ENCODE assay signal across 8 cellular contexts in the genomic region with DNA sequence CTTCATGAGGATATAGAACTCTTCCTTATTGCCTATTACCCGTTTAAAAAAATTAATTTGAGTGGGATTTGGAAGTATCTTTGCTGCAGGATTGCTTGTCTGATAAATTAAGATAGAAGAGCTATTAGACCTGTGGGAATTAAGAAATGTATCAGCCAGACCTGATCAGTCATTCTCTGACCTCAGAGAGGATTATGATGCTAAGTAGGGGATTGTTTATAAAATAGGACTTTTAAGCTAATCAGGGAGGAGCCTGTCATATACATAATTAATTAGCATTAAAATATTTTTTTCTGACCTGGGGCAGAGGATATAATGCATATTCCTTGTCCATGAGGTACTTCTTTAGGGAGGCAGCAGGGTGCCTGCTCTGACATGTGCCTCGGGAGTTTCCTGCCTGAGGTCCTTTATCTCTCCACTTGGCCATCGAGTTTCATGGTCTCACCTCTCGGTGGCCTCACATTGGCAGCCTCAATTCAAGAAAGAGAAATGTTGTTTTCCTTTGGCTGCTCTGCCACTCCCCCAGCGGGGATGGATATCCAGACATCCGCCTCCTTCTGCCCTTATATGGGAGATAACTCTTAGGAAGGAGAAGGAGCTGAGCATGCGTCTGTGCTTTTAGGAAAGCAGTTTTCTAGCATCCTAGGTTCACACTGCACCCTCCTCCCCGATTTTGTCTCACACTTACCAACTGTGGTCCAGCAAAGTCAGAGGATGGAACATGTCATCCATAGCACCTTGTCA. TPM values are rescaled to one million over a fixed set of nuclear protein-coding genes. Genes with fewer than 3 reads are reported as not detected.
DNase-seq lines count a peak whose midpoint lies in the region; TF ChIP-seq lines count a peak whose summit lies in the region.

No MANE protein-coding gene starts in this region.

- H3K27me3 ChIP-seq in breast epithelium, result no peaks in the 10 kb centered on the region
- H3K27me3 ChIP-seq in sigmoid colon, result no peaks in the 10 kb centered on the region

- peaks cover 0 to 4% of the 10 kb centered on the region in 2 donors for H3K4me1 ChIP-seq in breast epithelium
- H3K4me1 ChIP-seq in sigmoid colon, result peaks cover 0 to 67% (median 54%) of the 10 kb centered on the region in 4 donors

- 46 to 56% methylated on average over 8 of the region's 8 CpGs for WGBS in sigmoid colon, 2 donors

- no peaks in the 10 kb centered on the region for H3K9me3 ChIP-seq in breast epithelium
- peaks cover 3% of the 10 kb centered on the region for H3K9me3 ChIP-seq in iPS-18c (ENCODE audit: control insufficient read depth, insufficient read depth, low read length)
- H3K9me3 ChIP-seq in sigmoid colon, result no peaks in the 10 kb centered on the region

- H3K27ac Mint-ChIP-seq in CD14-positive monocyte, result no peak overlapping the region

- peaks cover 0 to 7% (median 2%) of the 10 kb centered on the region in 7 donors for H3K9me3 Mint-ChIP-seq in CD14-positive monocyte

- H3K4me1 Mint-ChIP-seq in CD14-positive monocyte, result peaks cover 14% of the 10 kb centered on the region

- peak in 1 of 4 donors; percentile 21 for TF ChIP-seq EP300 in sigmoid colon (IDR thresholded peaks at IDR 0.05)

- peaks cover 28 to 39% (median 33%) of the 10 kb centered on the region in 3 donors for H3K27me3 Mint-ChIP-seq in CD14-positive monocyte (ENCODE audit: low read depth in 3 of 3)

- intact Hi-C loops in CD14-positive monocyte (cut with micrococcal nuclease), result no loop called here
- intact Hi-C loops in breast epithelium (cut with DNase I; ENCODE audit: low total_unique reads), result no loop called here
- intact Hi-C loops in sigmoid colon (cut with DNase I), result loop anchor here (2.0 to 10.0 kb wide), 2 partner anchors 99 to 373 kb away; a partner anchor contains a TSS

- H3K36me3 ChIP-seq in breast epithelium (no peaks in the 10 kb centered on the region), sigmoid colon (peaks cover 0 to 26% (median 7%) of the 10 kb centered on the region in 4 donors)

- peak overlapping the region; percentile 70 to 77 (median 76) for H3K4me3 ChIP-seq in breast epithelium
- peak overlapping the region; percentile 75; the same call in 1 of the 2 replicates for H3K4me3 ChIP-seq in iPS-18c (ENCODE audit: insufficient read depth, low read depth, low read length)
- peak overlapping the region; percentile 82 to 97 (median 89) for H3K4me3 ChIP-seq in sigmoid colon

- peak overlapping the region; percentile 71 to 88 for H3K4me3 Mint-ChIP-seq in CD14-positive monocyte

- H3K36me3 Mint-ChIP-seq in CD14-positive monocyte, result peaks cover 5 to 7% of the 10 kb centered on the region in 2 donors

- no peak for TF ChIP-seq CTCF in CD14-positive monocyte (IDR thresholded peaks at IDR 0.05)
- TF ChIP-seq CTCF in breast epithelium (IDR thresholded peaks at IDR 0.05), result peak; percentile 20 to 27 (median 24)
- peak in 1 of 4 experiments; percentile 20 for TF ChIP-seq CTCF in sigmoid colon (IDR thresholded peaks at IDR 0.05)

- TF ChIP-seq POLR2A in breast epithelium (IDR thresholded peaks at IDR 0.05) (no peak), sigmoid colon (IDR thresholded peaks at IDR 0.05) (no peak)

- DNase-seq in CD14-positive monocyte (ENCODE audit: low spot score) (no peak), NCI-H2227 treated with DMSO at 0.1 percent for 48 hours (lab: John Stamatoyannopoulos, UW) (peak; percentile 29), breast epithelium (ENCODE audit: low spot score in 2 of 2) (peak; percentile 67 to 73), sigmoid colon (peak; percentile 90), DMS153 (lab: John Stamatoyannopoulos, UW) (no peak)
- no peak for DNase-seq in stimulated activated CD4-positive, alpha-beta T cell treated with anti-CD3 and anti-CD28 coated beads, Interleukin-4, amount 100 ng/mL, for 1 hour
- DNase-seq in stimulated activated CD4-positive, alpha-beta T cell treated with anti-CD3 and anti-CD28 coated beads, Interleukin-4, amount 100 ng/mL, for 24 hours, result no peak

- peak overlapping the region; percentile 93 to 96 for H3K27ac ChIP-seq in breast epithelium
- peak overlapping the region; percentile 95 to 99 (median 97) for H3K27ac ChIP-seq in sigmoid colon

RNA-seq across cellular contexts. Expression of a gene that starts 41.1 kb away (rescaled TPM):
- polyA plus RNA-seq in CD14-positive monocyte, result under 1 TPM in 1 of 2 donors, not detected in 1; 0.17 TPM
- 10 to 100 TPM; 38.9 to 53.9 (median 45.2) TPM for total RNA-seq in breast epithelium
- total RNA-seq in sigmoid colon, result 100 to 1,000 TPM in 2 of 4 donors, 10 to 100 TPM in 2; 92.7 to 105 (median 99.2) TPM
- polyA plus RNA-seq in sigmoid colon, result 10 to 100 TPM in 1 of 3 donors, 1 to 10 TPM in 2; 2.3 to 12.0 (median 9.2) TPM

RNA-seq across cellular contexts. Expression of a gene that starts 47.0 kb away (rescaled TPM):
- polyA plus RNA-seq in CD14-positive monocyte, result 10 to 100 TPM; 11.5 to 14.6 TPM
- total RNA-seq in breast epithelium, result 10 to 100 TPM; 26.9 to 30.9 (median 27.5) TPM
- 10 to 100 TPM; 23.2 to 34.6 (median 26.0) TPM for total RNA-seq in sigmoid colon
- polyA plus RNA-seq in sigmoid colon, result 10 to 100 TPM; 23.4 to 49.0 (median 28.2) TPM

RNA-seq across cellular contexts. Expression of a gene that starts 59.5 kb away (rescaled TPM):
- polyA plus RNA-seq in CD14-positive monocyte, result not detected
- total RNA-seq in breast epithelium, result 10 to 100 TPM in 2 of 3 donors, 1 to 10 TPM in 1; 7.5 to 40.5 (median 19.0) TPM
- total RNA-seq in sigmoid colon, result 1 to 10 TPM in 1 of 4 donors, not detected in 3; 3.9 TPM
- polyA plus RNA-seq in sigmoid colon, result 10 to 100 TPM in 2 of 3 donors, 1 to 10 TPM in 1; 6.3 to 17.8 (median 16.8) TPM

Comparison
In these comparisons a context has a peak if more than half of its experiments do, and no peak if none do; other contexts are left out.
1. DNase-seq: peak in NCI-H2227 treated with DMSO at 0.1 percent for 48 hours (single experiment), breast epithelium (2 of 2) and sigmoid colon (single experiment); none in CD14-positive monocyte (single experiment), stimulated activated CD4-positive, alpha-beta T cell treated with anti-CD3 and anti-CD28 coated beads, Interleukin-4, amount 100 ng/mL, for 1 hour (single experiment), DMS153 (single experiment) and stimulated activated CD4-positive, alpha-beta T cell treated with anti-CD3 and anti-CD28 coated beads, Interleukin-4, amount 100 ng/mL, for 24 hours (single experiment).
2. Peak in every context shown above with its lines, with median percentiles within 50 percentile points of each other: H3K4me3 ChIP-seq.